15 cellular contexts compared by ENCODE assay signal in the genomic region with DNA sequence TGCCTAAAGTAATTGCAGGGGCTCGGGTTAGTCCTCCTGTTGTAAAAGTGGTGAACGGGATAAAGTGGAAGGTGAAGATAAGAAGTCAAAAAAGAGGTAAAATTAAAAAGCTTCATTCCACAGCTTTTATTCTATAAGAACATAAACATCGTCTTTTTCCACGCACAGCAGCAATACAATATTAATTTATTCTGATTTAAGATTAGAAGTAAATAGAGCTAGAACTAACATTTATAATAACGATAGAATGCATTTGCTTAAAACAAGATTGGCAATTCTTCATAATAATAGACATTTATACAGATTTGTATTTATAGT. TPM values are rescaled to one million over a fixed set of nuclear protein-coding genes. Genes with fewer than 3 reads are reported as not detected.
DNase-seq lines count a peak whose midpoint lies in the region; ATAC-seq and TF ChIP-seq lines count a peak whose summit lies in the region.
"Had no signal": no experiment of that assay in that cellular context is flagged by ENCODE, and none has a peak within 500 bp of the region (broad histone marks: within the 10 kb centered on the region; RNA-seq: fewer than 3 reads in every experiment).

No MANE protein-coding gene starts in this region.

- peaks cover 33% of the 10 kb centered on the region for H3K27me3 Mint-ChIP-seq in endothelial cell (ENCODE audit: unreplicated experiment)
- H3K27me3 Mint-ChIP-seq in T-helper 17 cell, result peaks cover 68% of the 10 kb centered on the region

- H3K4me3 Mint-ChIP-seq in endothelial cell (ENCODE audit: unreplicated experiment) (peak overlapping the region; percentile 51), T-helper 17 cell (no peak overlapping the region)
- H3K4me3 Mint-ChIP-seq: neural progenitor cell had no signal

- H3K27ac Mint-ChIP-seq in endothelial cell (ENCODE audit: unreplicated experiment) (no peak overlapping the region), T-helper 17 cell (no peak overlapping the region)
- H3K27ac Mint-ChIP-seq: neural progenitor cell had no signal

- peaks cover 14% of the 10 kb centered on the region for H3K4me1 ChIP-seq in ovary (ENCODE audit: insufficient read depth)
- H3K4me1 ChIP-seq: neural progenitor cell had no signal

- no peak for DNase-seq in AG09309 (ENCODE audit: low read depth)
- no peak for DNase-seq in HFF-Myc (ENCODE audit: extremely low read depth, low read depth)
- DNase-seq in endothelial cell (ENCODE audit: low spot score), result no peak
- no peak for DNase-seq in ovary
- no peak for DNase-seq in T-helper 17 cell
- no peak for DNase-seq in NCI-H748 (lab: John Stamatoyannopoulos, UW; ENCODE audit: unreplicated experiment)
- DNase-seq in NCI-H187 (lab: John Stamatoyannopoulos, UW), result no peak
- DNase-seq: activated gamma-delta T cell treated with Interleukin-2 at 50 U/mL for 16 hours, NCI-H2107 had no signal

- peaks cover 46% of the 10 kb centered on the region for H3K4me1 Mint-ChIP-seq in endothelial cell (ENCODE audit: unreplicated experiment)
- peaks cover 26% of the 10 kb centered on the region for H3K4me1 Mint-ChIP-seq in T-helper 17 cell

- H3K36me3 ChIP-seq in ovary, result no peaks in the 10 kb centered on the region
- H3K36me3 ChIP-seq: BLaER1 treated with 17β-estradiol and CSF1 and Interleukin-3, amounts not matched to agents 10 nM and 100 nM; esophagus muscularis mucosa; neural progenitor cell had no signal

- no peak overlapping the region for H3K27ac ChIP-seq in ovary
- H3K27ac ChIP-seq: BLaER1 treated with 17β-estradiol and CSF1 and Interleukin-3, amounts not matched to agents 10 nM and 100 nM; esophagus muscularis mucosa; neural progenitor cell had no signal

- no peak for TF ChIP-seq POLR2A in ovary (IDR thresholded peaks at IDR 0.05)

- TF ChIP-seq EP300 in ovary (IDR thresholded peaks at IDR 0.05), result no peak

- 48 to 74% (median 55%) methylated on average over 5 of the region's 5 CpGs for WGBS in ovary, 3 donors

- peak overlapping the region; percentile 87 for H3K4me3 ChIP-seq in AG09309 (ENCODE audit: control insufficient read depth, low read depth, low read length)
- peak overlapping the region; percentile 83 for H3K4me3 ChIP-seq in HFF-Myc (replicated peaks; ENCODE audit: low read depth, low read length)
- H3K4me3 ChIP-seq in ovary, result peak overlapping the region; percentile 53
- H3K4me3 ChIP-seq: BLaER1 treated with 17β-estradiol and CSF1 and Interleukin-3, amounts not matched to agents 10 nM and 100 nM; neural progenitor cell had no signal

- H3K9me3 Mint-ChIP-seq in endothelial cell (ENCODE audit: unreplicated experiment), result no peaks in the 10 kb centered on the region

- ATAC-seq in T-helper 17 cell (no peak), GM18502 (IDR thresholded peaks at IDR 0.05; ENCODE audit: poor library complexity, unreplicated experiment) (no peak)

- TF ChIP-seq CTCF in AG09309 (IDR thresholded peaks at IDR 0.05; ENCODE audit: control insufficient read depth, insufficient read depth, low read depth, low read length, missing control alignments) (no peak), HFF-Myc (IDR thresholded peaks at IDR 0.05; ENCODE audit: low read depth, low read length, missing control alignments) (no peak), endothelial cell (IDR thresholded peaks at IDR 0.05; ENCODE audit: unreplicated experiment) (no peak), ovary (IDR thresholded peaks at IDR 0.05) (no peak)

- H3K27me3 ChIP-seq in ovary, result peaks cover 21% of the 10 kb centered on the region

- H3K36me3 Mint-ChIP-seq in endothelial cell (ENCODE audit: low read depth, unreplicated experiment) (peaks cover 4% of the 10 kb centered on the region), T-helper 17 cell (ENCODE audit: low read depth) (peaks cover 2% of the 10 kb centered on the region)
- H3K36me3 Mint-ChIP-seq: neural progenitor cell had no signal

- H3K9me3 ChIP-seq in ovary, result no peaks in the 10 kb centered on the region
- H3K9me3 ChIP-seq in T-helper 17 cell (ENCODE audit: control insufficient read depth, low read length, poor library complexity, severe bottlenecking), result no peaks in the 10 kb centered on the region
- H3K9me3 ChIP-seq: esophagus muscularis mucosa had no signal

- intact Hi-C loops in ovary (cut with DNase I), result no loop called here

RNA-seq across cellular contexts. Expression of a gene that starts 3.7 kb away (rescaled TPM):
- total RNA-seq in endothelial cell (ENCODE audit: unreplicated experiment), result not detected
- total RNA-seq in ovary, result 1 to 10 TPM in 3 of 7 donors, under 1 TPM in 3, not detected in 1; 0.25 to 2.0 (median 0.91) TPM
- polyA plus RNA-seq in ovary, result 1 to 10 TPM in 1 of 2 donors, under 1 TPM in 1; 0.34 to 2.8 TPM
- not detected for total RNA-seq in T-helper 17 cell
- total RNA-seq: esophagus muscularis mucosa; T-helper 1 cell treated with Interleukin-12 subunit alpha and Interleukin-12 subunit beta and Interleukin-4 antibody, amounts not matched to agents 30 ng/mL and 1 ng/mL, for 36 hours had no signal

RNA-seq across cellular contexts. Expression of a gene that starts 5.1 kb away (rescaled TPM):
- total RNA-seq in endothelial cell (ENCODE audit: unreplicated experiment) (0.80 TPM), ovary (1 to 10 TPM in 1 of 7 donors, under 1 TPM in 5, not detected in 1; 0.12 to 1.0 (median 0.57) TPM), T-helper 17 cell (not detected)
- 1 to 10 TPM in 1 of 2 donors, under 1 TPM in 1; 0.22 to 2.5 TPM for polyA plus RNA-seq in ovary
- total RNA-seq: chondrocyte; T-helper 1 cell treated with Interleukin-12 subunit alpha and Interleukin-12 subunit beta and Interleukin-4 antibody, amounts not matched to agents 30 ng/mL and 1 ng/mL, for 36 hours had no signal

RNA-seq across cellular contexts. Expression of a gene that starts 14.0 kb away (rescaled TPM):
- not detected for total RNA-seq in endothelial cell (ENCODE audit: unreplicated experiment)
- total RNA-seq in ovary, result 1 to 10 TPM in 3 of 7 donors, under 1 TPM in 4; 0.23 to 4.5 (median 0.75) TPM
- 1 to 10 TPM in 1 of 2 donors, under 1 TPM in 1; 0.53 to 4.1 TPM for polyA plus RNA-seq in ovary
- not detected for total RNA-seq in T-helper 17 cell
- total RNA-seq: chondrocyte; T-helper 1 cell treated with Interleukin-12 subunit alpha and Interleukin-12 subunit beta and Interleukin-4 antibody, amounts not matched to agents 30 ng/mL and 1 ng/mL, for 36 hours had no signal

RNA-seq across cellular contexts. Expression of a gene that starts 14.6 kb away (rescaled TPM):
- total RNA-seq in endothelial cell (ENCODE audit: unreplicated experiment) (not detected), ovary (1 to 10 TPM in 3 of 7 donors, under 1 TPM in 1, not detected in 3; 0.23 to 2.0 (median 1.5) TPM), T-helper 17 cell (not detected)
- polyA plus RNA-seq in ovary, result under 1 TPM; 0.11 to 0.65 TPM
- total RNA-seq: chondrocyte; esophagus muscularis mucosa; T-helper 1 cell treated with Interleukin-12 subunit alpha and Interleukin-12 subunit beta and Interleukin-4 antibody, amounts not matched to agents 30 ng/mL and 1 ng/mL, for 36 hours had no signal

RNA-seq across cellular contexts. Expression of a gene that starts 18.1 kb away (rescaled TPM):
- total RNA-seq in endothelial cell (ENCODE audit: unreplicated experiment) (0.13 TPM), ovary (10 to 100 TPM in 2 of 7 donors, 1 to 10 TPM in 3, under 1 TPM in 2; 0.36 to 50.9 (median 1.3) TPM), T-helper 17 cell (not detected)
- 1 to 10 TPM; 2.3 to 3.4 TPM for polyA plus RNA-seq in ovary
- total RNA-seq: T-helper 1 cell treated with Interleukin-12 subunit alpha and Interleukin-12 subunit beta and Interleukin-4 antibody, amounts not matched to agents 30 ng/mL and 1 ng/mL, for 36 hours had no signal
